ENCODE assay signal across 8 cellular contexts in the genomic region with DNA sequence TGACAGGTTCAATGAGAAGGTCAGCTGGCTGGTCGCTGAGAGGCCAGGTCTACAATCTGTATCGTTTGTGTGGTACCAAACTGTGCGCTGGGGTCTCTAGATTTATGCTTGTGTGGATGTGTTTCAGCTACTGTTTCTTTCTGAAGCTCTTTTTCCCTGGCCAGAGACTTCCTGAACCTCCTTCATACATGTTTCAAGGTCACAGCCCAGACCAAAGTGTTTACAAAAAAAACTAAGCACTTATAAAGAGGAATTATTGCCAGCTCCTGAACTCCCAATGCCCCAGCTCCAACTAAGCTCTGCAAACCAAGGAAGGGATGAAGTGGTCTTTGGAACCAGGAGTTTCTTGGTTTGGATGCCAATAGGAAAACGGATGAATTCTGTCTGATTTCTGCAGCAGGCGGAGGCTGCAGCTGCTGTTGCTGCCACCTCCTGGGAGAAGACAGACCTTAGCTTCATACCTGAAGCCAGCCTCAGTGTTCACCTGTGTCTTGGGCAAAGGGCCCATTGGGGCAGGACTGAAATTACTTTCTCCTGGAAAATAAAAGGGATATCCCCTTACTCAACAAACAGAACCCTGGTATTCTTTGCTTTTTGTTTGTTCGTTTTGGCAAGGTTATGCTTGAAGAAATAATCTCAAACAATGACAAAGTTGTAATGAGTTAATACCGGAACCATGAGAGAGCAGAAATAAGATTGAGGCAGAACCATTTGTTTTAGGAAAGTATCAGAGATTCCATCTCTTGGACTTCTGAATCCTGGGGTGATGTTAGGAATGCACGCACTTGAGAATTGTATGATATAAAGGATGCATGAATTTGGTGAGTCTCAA. TPM values are rescaled to one million over a fixed set of nuclear protein-coding genes. Genes with fewer than 3 reads are reported as not detected.
A peak's percentile ranks its signal among the peaks of the same experiment; 100 is the strongest.
DNase-seq lines count a peak whose midpoint lies in the region; ATAC-seq and TF ChIP-seq lines count a peak whose summit lies in the region.

No MANE protein-coding gene starts in this region.

- H3K18ac ChIP-seq in neuronal stem cell (ENCODE audit: low read length) = no peak overlapping the region

- intact Hi-C loops in OCI-LY7 (cut with micrococcal nuclease; ENCODE audit: unreplicated experiment) (loop anchor here (1.0 to 5.0 kb wide), 5 partner anchors 179 to 406 kb away; no protein-coding TSS in a partner anchor), breast epithelium (cut with DNase I; ENCODE audit: low total_unique reads) (no loop called here)

- H2BK120ac ChIP-seq in neuronal stem cell (ENCODE audit: low read depth, low read length) = no peak overlapping the region

- no TSS peak for BruUV-seq in OCI-LY7 (replicated peaks; lab: Mats Ljungman, UMichigan)

- WGBS in lung, 2 donors = 75 to 82% methylated on average over 8 of the region's 8 CpGs
- no CpG with 5 or more reads among the region's 8 CpGs for WGBS in neuronal stem cell (ENCODE audit: extremely low coverage in 2 of 2, insufficient read length in 2 of 2, insufficient replicate concordance in 1 of 2), 2 donors

- H3K9me3 ChIP-seq in OCI-LY7 (ENCODE audit: low read length) = no peaks in the 10 kb centered on the region
- peaks cover 8 to 9% of the 10 kb centered on the region in 2 donors for H3K9me3 ChIP-seq in breast epithelium
- H3K9me3 ChIP-seq in lung (ENCODE audit: control insufficient read depth in 2 of 2, insufficient read depth in 1 of 2, low read length in 1 of 2) = peaks cover 0 to 7% of the 10 kb centered on the region in 2 donors
- peaks cover 2 to 11% of the 10 kb centered on the region in 2 donors for H3K9me3 ChIP-seq in neuronal stem cell (replicated peaks in 1 of 2; ENCODE audit: control insufficient read depth in 2 of 2, insufficient read depth in 1 of 2, low read depth in 1 of 2, low read length in 2 of 2)

- no peak overlapping the region for H3K4ac ChIP-seq in neuronal stem cell (ENCODE audit: low read length)

- H3K27me3 ChIP-seq in breast epithelium = no peaks in the 10 kb centered on the region
- no peaks in the 10 kb centered on the region for H3K27me3 ChIP-seq in lung (ENCODE audit: control insufficient read depth, insufficient read depth)
- peaks cover 0 to 2% (median 0%) of the 10 kb centered on the region in 3 experiments for H3K27me3 ChIP-seq in neuronal stem cell (ENCODE audit: control insufficient read depth in 3 of 3, insufficient read depth in 3 of 3, low read depth in 1 of 3, low read length in 3 of 3)

- H4K8ac ChIP-seq in neuronal stem cell (ENCODE audit: low read depth, low read length) = no peak overlapping the region

- no peaks in the 10 kb centered on the region for H3K79me2 ChIP-seq in OCI-LY7 (ENCODE audit: insufficient read depth, low read depth, low read length)

- H2AFZ ChIP-seq in OCI-LY7 (ENCODE audit: low read length) (no peak overlapping the region; the same call in 1 of the 2 replicates), neuronal stem cell (ENCODE audit: low read length) (no peak overlapping the region)

- TF ChIP-seq POLR2A in breast epithelium (IDR thresholded peaks at IDR 0.05) = no peak

- H2BK12ac ChIP-seq in neuronal stem cell (ENCODE audit: low read length) = no peak overlapping the region

- no peak overlapping the region for H3K27ac ChIP-seq in OCI-LY7 (ENCODE audit: low read depth, low read length, poor library complexity, severe bottlenecking)
- no peak overlapping the region for H3K27ac ChIP-seq in breast epithelium
- H3K27ac ChIP-seq in lung (ENCODE audit: low read depth in 1 of 2, low read length in 1 of 2) = peak overlapping the region in 1 of 2 donors; percentile 63
- no peak overlapping the region for H3K27ac ChIP-seq in neuronal stem cell (replicated peaks; ENCODE audit: low read length)

- POLR2A ChIA-PET in OCI-LY7 (lab: Charles Lee) = interaction anchor here (0.6 to 1.4 kb wide), 8 partner anchors 9 to 245 kb away, joined by 3 to 7 read pairs (median 3); no protein-coding TSS in a partner anchor

- H2BK15ac ChIP-seq in neuronal stem cell (ENCODE audit: low read length) = no peak overlapping the region

- no peaks in the 10 kb centered on the region for H3K36me3 ChIP-seq in OCI-LY7 (ENCODE audit: insufficient read depth, low read length)
- no peaks in the 10 kb centered on the region for H3K36me3 ChIP-seq in breast epithelium
- H3K36me3 ChIP-seq in lung (ENCODE audit: control insufficient read depth in 2 of 2, insufficient read depth in 2 of 2, low read length in 2 of 2) = no peaks in the 10 kb centered on the region
- H3K36me3 ChIP-seq in neuronal stem cell (replicated peaks in 1 of 2; ENCODE audit: control insufficient read depth in 2 of 2, insufficient read depth in 2 of 2, low read length in 2 of 2) = no peaks in the 10 kb centered on the region

- H3K14ac ChIP-seq in neuronal stem cell (ENCODE audit: low read length) = no peak overlapping the region

- H3K9ac ChIP-seq in neuronal stem cell (ENCODE audit: low read depth, low read length, poor library complexity) = no peak overlapping the region

- no peak overlapping the region for H2BK5ac ChIP-seq in neuronal stem cell (ENCODE audit: low read length)

- peaks cover 1% of the 10 kb centered on the region for H3K79me1 ChIP-seq in neuronal stem cell (ENCODE audit: low read depth, low read length)

- no peak overlapping the region for H3K23ac ChIP-seq in neuronal stem cell (ENCODE audit: low read depth, low read length, poor library complexity)

- no peak overlapping the region for H3K4me3 ChIP-seq in OCI-LY7 (ENCODE audit: low read depth, low read length, poor library complexity, severe bottlenecking)
- no peak overlapping the region for H3K4me3 ChIP-seq in breast epithelium
- no peak overlapping the region for H3K4me3 ChIP-seq in lung
- H3K4me3 ChIP-seq in neuronal stem cell (ENCODE audit: low read length in 2 of 2) = no peak overlapping the region

- H4K91ac ChIP-seq in neuronal stem cell (ENCODE audit: low read depth, low read length, poor library complexity) = no peak overlapping the region

- H3K4me1 ChIP-seq in OCI-LY7 (ENCODE audit: insufficient read depth, low read length, poor library complexity, severe bottlenecking) (peaks cover 6% of the 10 kb centered on the region), breast epithelium (no peaks in the 10 kb centered on the region), lung (ENCODE audit: control insufficient read depth in 2 of 2, insufficient read depth in 2 of 2, low read length in 2 of 2) (peaks cover 0 to 13% of the 10 kb centered on the region in 2 donors), neuronal stem cell (ENCODE audit: control insufficient read depth in 2 of 2, insufficient read depth in 1 of 2, low read depth in 1 of 2, low read length in 2 of 2) (peaks cover 0 to 10% of the 10 kb centered on the region in 2 donors)

- CTCF ChIA-PET in OCI-LY7 (lab: Charles Lee; ENCODE audit: unreplicated experiment) = interaction anchor here (1.0 kb wide), 1 partner anchor 233 kb away, joined by 5 read pairs; no protein-coding TSS in a partner anchor

- H3K4me2 ChIP-seq in OCI-LY7 (ENCODE audit: low read length) (peak overlapping the region; percentile 23; the same call in 1 of the 2 replicates), neuronal stem cell (ENCODE audit: insufficient read depth, low read length, poor library complexity, severe bottlenecking) (no peak overlapping the region)

- ATAC-seq in lung (ENCODE audit: insufficient read depth, low FRiP score) (no peak), omental fat pad (ENCODE audit: low FRiP score) (no peak)

- TF ChIP-seq CTCF in OCI-LY7 (conservative IDR thresholded peaks at IDR 0.05; ENCODE audit: low read length) (peak; percentile 74), breast epithelium (IDR thresholded peaks at IDR 0.05) (peak; percentile 27 to 47 (median 44)), lung (IDR thresholded peaks at IDR 0.05; ENCODE audit: control extremely low read depth, extremely low read depth) (peak; percentile 38), omental fat pad (IDR thresholded peaks at IDR 0.05) (no peak)

- H2AK5ac ChIP-seq in neuronal stem cell (ENCODE audit: low read depth, low read length) = no peak overlapping the region

- no peaks in the 10 kb centered on the region for H3K9me2 ChIP-seq in OCI-LY7 (ENCODE audit: insufficient read depth, low read length)

- DNase-seq in DMS153 (lab: John Stamatoyannopoulos, UW) = peak; percentile 23
- no peak for DNase-seq in DMS153 treated with DMSO at 0.1 percent for 48 hours (lab: John Stamatoyannopoulos, UW; ENCODE audit: unreplicated experiment)
- DNase-seq in OCI-LY7 (ENCODE audit: low spot score) = peak; percentile 37
- peak in 1 of 2 donors; percentile 24 for DNase-seq in breast epithelium (ENCODE audit: low spot score in 2 of 2)
- DNase-seq in lung (ENCODE audit: low spot score) = peak; percentile 38
- DNase-seq in NCI-H524 (lab: John Stamatoyannopoulos, UW) = no peak
- DNase-seq in neuronal stem cell (ENCODE audit: low spot score) = no peak
- no peak for DNase-seq in omental fat pad (ENCODE audit: low spot score)

- no peaks in the 10 kb centered on the region for H4K20me1 ChIP-seq in OCI-LY7 (ENCODE audit: insufficient read depth, low read length)

RNA-seq across cellular contexts. Expression of a gene that starts 24.6 kb away (rescaled TPM):
- total RNA-seq in OCI-LY7 (2014; rRNA removed; shearing (Covaris generic)) = 10.8 and 12.1 TPM in 2 replicates
- total RNA-seq in OCI-LY7 (2022) (54.4 and 56.6 TPM in 2 replicates), breast epithelium (100 to 1,000 TPM in 1 of 3 donors, 10 to 100 TPM in 2; 78.1 to 113 (median 80.3) TPM), lung (100 to 1,000 TPM in 1 of 2 donors, 10 to 100 TPM in 1; 42.7 to 135 TPM), omental fat pad (100 to 1,000 TPM in 1 of 4 donors, 10 to 100 TPM in 3; 48.9 to 108 (median 49.8) TPM)
- 10 to 100 TPM; 11.6 to 12.0 TPM for polyA plus RNA-seq in lung
- 14.0 TPM for polyA plus RNA-seq in neuronal stem cell (2013, experiment 1 of 2)
- 14.8 TPM for polyA plus RNA-seq in neuronal stem cell (2013, experiment 2 of 2)

Comparison
In these comparisons a context has a peak if more than half of its experiments do, and no peak if none do; other contexts are left out.
1. DNase-seq: peak in DMS153 (single experiment), OCI-LY7 (single experiment) and lung (single experiment); none in DMS153 treated with DMSO at 0.1 percent for 48 hours (single experiment), NCI-H524 (0 of 2), neuronal stem cell (single experiment) and omental fat pad (single experiment).
2. CTCF ChIP-seq: peak in OCI-LY7 (single experiment), breast epithelium (3 of 3) and lung (single experiment); none in omental fat pad (0 of 3).